Comparison of ENCODE assay signal across 8 cellular contexts in genomic region chr6:2940010-2940850, GRCh38.
DNase-seq lines count a peak whose midpoint lies in the region; ATAC-seq lines count a peak whose summit lies in the region.

No MANE protein-coding gene starts in this region.

- peak overlapping the region; percentile 91 for H3K27ac Mint-ChIP-seq in central memory CD8-positive, alpha-beta T cell (ENCODE audit: low read depth)

- ATAC-seq in GM19023 (IDR thresholded peaks at IDR 0.05; ENCODE audit: unreplicated experiment) (peak; percentile 91), HG02981 (IDR thresholded peaks at IDR 0.05; ENCODE audit: unreplicated experiment) (peak; percentile 67)
- peak; percentile 75 for ATAC-seq in central memory CD8-positive, alpha-beta T cell (replicated peaks; ENCODE audit: extremely low read depth, poor library complexity, severe bottlenecking)

- DNase-seq in T-helper 22 cell (ENCODE audit: low read depth) (peak; percentile 63), kidney glomerular epithelial cell (lab: John Stamatoyannopoulos, UW) (no peak), midbrain (lab: John Stamatoyannopoulos, UW) (no peak), NCI-H524 treated with DMSO at 0.1 percent for 48 hours (lab: John Stamatoyannopoulos, UW) (no peak)
- DNase-seq in central memory CD8-positive, alpha-beta T cell (ENCODE audit: low spot score in 2 of 2), result peak; percentile 49 to 81
- peak; percentile 28 for DNase-seq in stimulated activated CD8-positive, alpha-beta memory T cell treated with anti-CD3 and anti-CD28 coated beads, Interleukin-15, amount 100 ng/mL, for 24 hours (ENCODE audit: low read depth)

- H3K4me3 Mint-ChIP-seq in central memory CD8-positive, alpha-beta T cell, result peak overlapping the region; percentile 81

- peaks cover 54% of the 10 kb centered on the region for H3K4me1 Mint-ChIP-seq in central memory CD8-positive, alpha-beta T cell

- peaks cover 14% of the 10 kb centered on the region for H3K36me3 Mint-ChIP-seq in central memory CD8-positive, alpha-beta T cell (ENCODE audit: insufficient read depth)

- no peaks in the 10 kb centered on the region for H3K9me3 Mint-ChIP-seq in central memory CD8-positive, alpha-beta T cell

- H3K27me3 Mint-ChIP-seq in central memory CD8-positive, alpha-beta T cell, result no peaks in the 10 kb centered on the region

Comparison
In these comparisons a context has a peak if more than half of its experiments do, and no peak if none do; other contexts are left out.
1. DNase-seq: peak in T-helper 22 cell (single experiment), central memory CD8-positive, alpha-beta T cell (2 of 2) and stimulated activated CD8-positive, alpha-beta memory T cell treated with anti-CD3 and anti-CD28 coated beads, Interleukin-15, amount 100 ng/mL, for 24 hours (single experiment); none in kidney glomerular epithelial cell (single experiment), midbrain (single experiment) and NCI-H524 treated with DMSO at 0.1 percent for 48 hours (single experiment).
2. Peak in every context shown above with its lines, with median percentiles within 50 percentile points of each other: ATAC-seq.